ENCODE assay signal across 27 cellular contexts in the genomic region with DNA sequence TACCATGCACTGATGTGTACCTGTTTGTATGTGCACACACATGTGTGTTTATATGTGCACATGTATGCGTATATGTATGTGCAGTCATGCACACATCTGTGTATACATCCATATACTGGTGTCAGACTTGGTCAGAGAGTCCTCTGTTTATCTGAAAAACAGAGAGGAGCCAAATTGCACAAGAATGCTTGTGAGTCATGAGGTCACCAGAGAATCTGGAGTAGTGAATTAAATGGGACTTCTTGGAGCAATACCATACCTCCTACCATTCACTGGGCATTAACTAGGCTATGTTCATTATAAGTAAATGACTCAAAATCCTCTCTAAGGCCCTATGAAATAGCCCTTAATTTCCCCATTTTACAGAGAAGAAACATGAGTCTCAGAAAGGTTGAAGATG.
DNase-seq lines count a peak whose midpoint lies in the region; ATAC-seq and TF ChIP-seq lines count a peak whose summit lies in the region.
"Had no signal": no experiment of that assay in that cellular context is flagged by ENCODE, and none has a peak within 500 bp of the region (broad histone marks: within the 10 kb centered on the region; RNA-seq: fewer than 3 reads in every experiment).

No MANE protein-coding gene starts in this region.

- no peaks in the 10 kb centered on the region for H3K9me3 Mint-ChIP-seq in osteocyte (ENCODE audit: unreplicated experiment)
- H3K9me3 Mint-ChIP-seq in activated naive CD4-positive, alpha-beta T cell treated with anti-CD3 and anti-CD28 coated beads for 36 hours, result no peaks in the 10 kb centered on the region
- H3K9me3 Mint-ChIP-seq: activated T-cell treated with anti-CD3 and anti-CD28 coated beads, Interleukin-2, amount 50 U/mL, for 4 hours had no signal

- TF ChIP-seq CTCF in fibroblast of mammary gland (conservative IDR thresholded peaks at IDR 0.05; ENCODE audit: control insufficient read depth, insufficient read depth, low read depth, low read length) (no peak), osteocyte (IDR thresholded peaks at IDR 0.05) (no peak)

- H3K4me3 ChIP-seq in fibroblast of mammary gland (ENCODE audit: control insufficient read depth, low read depth, low read length), result no peak overlapping the region
- H3K4me3 ChIP-seq: heart left ventricle, left ventricle myocardium inferior, pancreas had no signal

- intact Hi-C loops in activated naive CD4-positive, alpha-beta T cell treated with anti-CD3 and anti-CD28 coated beads for 36 hours (cut with micrococcal nuclease), result no loop called here

- no peak for ATAC-seq in HG03108 (IDR thresholded peaks at IDR 0.05; ENCODE audit: unreplicated experiment)
- ATAC-seq: activated T-cell treated with anti-CD3 and anti-CD28 coated beads, Interleukin-2, amount 50 U/mL, for 4 hours; esophagus mucosa; heart left ventricle; natural killer cell treated with Interleukin-12 subunit alpha and Interleukin-12 subunit beta and Interleukin-15 and Interleukin-18, amount 100 ng/mL, for 72 hours; pancreas; sciatic nerve had no signal

- H3K27ac Mint-ChIP-seq in osteocyte (ENCODE audit: unreplicated experiment), result peak overlapping the region; percentile 62
- no peak overlapping the region for H3K27ac Mint-ChIP-seq in activated naive CD4-positive, alpha-beta T cell treated with anti-CD3 and anti-CD28 coated beads for 36 hours
- H3K27ac Mint-ChIP-seq: CD14-positive monocyte; natural killer cell treated with Interleukin-12 subunit alpha and Interleukin-12 subunit beta and Interleukin-15 and Interleukin-18, amount 100 ng/mL, for 72 hours had no signal

- no peak overlapping the region for H3K4me3 Mint-ChIP-seq in osteocyte (ENCODE audit: unreplicated experiment)
- no peak overlapping the region for H3K4me3 Mint-ChIP-seq in activated naive CD4-positive, alpha-beta T cell treated with anti-CD3 and anti-CD28 coated beads for 36 hours
- H3K4me3 Mint-ChIP-seq: activated T-cell treated with anti-CD3 and anti-CD28 coated beads, Interleukin-2, amount 50 U/mL, for 4 hours; CD14-positive monocyte; natural killer cell treated with Interleukin-12 subunit alpha and Interleukin-12 subunit beta and Interleukin-15 and Interleukin-18, amount 100 ng/mL, for 72 hours had no signal

- peaks cover 19% of the 10 kb centered on the region for H3K4me1 Mint-ChIP-seq in osteocyte (ENCODE audit: unreplicated experiment)
- H3K4me1 Mint-ChIP-seq in activated naive CD4-positive, alpha-beta T cell treated with anti-CD3 and anti-CD28 coated beads for 36 hours (ENCODE audit: low read depth), result no peaks in the 10 kb centered on the region
- H3K4me1 Mint-ChIP-seq: CD14-positive monocyte had no signal

- DNase-seq in EH (ENCODE audit: low read depth), result peak; percentile 2
- peak; percentile 0 for DNase-seq in amniotic epithelial cell (ENCODE audit: low read depth)
- DNase-seq in fibroblast of mammary gland (ENCODE audit: low read depth), result peak; percentile 60
- no peak for DNase-seq in osteocyte (ENCODE audit: extremely low spot score, unreplicated experiment)
- DNase-seq in activated naive CD4-positive, alpha-beta T cell treated with anti-CD3 and anti-CD28 coated beads for 36 hours, result no peak
- no peak for DNase-seq in anterior cingulate cortex (lab: John Stamatoyannopoulos, UW)
- DNase-seq in DMS153 (lab: John Stamatoyannopoulos, UW), result no peak
- DNase-seq: activated CD4-positive, alpha-beta T cell treated with anti-CD3 and anti-CD28 coated beads for 1 hour; activated CD8-positive, alpha-beta memory T cell treated with anti-CD3 and anti-CD28 coated beads for 24 hours; activated naive CD4-positive, alpha-beta T cell; activated T-cell treated with anti-CD3 and anti-CD28 coated beads, Interleukin-2, amount 50 U/mL, for 4 hours; effector CD8-positive, alpha-beta T cell; GF-D8; HCEC 1CT; heart left ventricle; left ventricle myocardium inferior; midbrain; NCI-H2081 treated with DMSO at 0.1 percent for 48 hours; NCI-H446; pancreas; Right ventricle myocardium superior; SW 1271 had no signal

- peaks cover 4% of the 10 kb centered on the region for H3K27me3 Mint-ChIP-seq in osteocyte (ENCODE audit: unreplicated experiment)
- no peaks in the 10 kb centered on the region for H3K27me3 Mint-ChIP-seq in activated naive CD4-positive, alpha-beta T cell treated with anti-CD3 and anti-CD28 coated beads for 36 hours (ENCODE audit: low read depth)
- H3K27me3 Mint-ChIP-seq: natural killer cell treated with Interleukin-12 subunit alpha and Interleukin-12 subunit beta and Interleukin-15 and Interleukin-18, amount 100 ng/mL, for 72 hours had no signal

- CTCF ChIA-PET in activated naive CD4-positive, alpha-beta T cell treated with anti-CD3 and anti-CD28 coated beads for 36 hours (lab: Charles Lee), result no interaction called here

- H3K36me3 Mint-ChIP-seq in osteocyte (ENCODE audit: unreplicated experiment), result no peaks in the 10 kb centered on the region
- no peaks in the 10 kb centered on the region for H3K36me3 Mint-ChIP-seq in activated naive CD4-positive, alpha-beta T cell treated with anti-CD3 and anti-CD28 coated beads for 36 hours (ENCODE audit: low read depth)
- H3K36me3 Mint-ChIP-seq: CD14-positive monocyte; natural killer cell treated with Interleukin-12 subunit alpha and Interleukin-12 subunit beta and Interleukin-15 and Interleukin-18, amount 100 ng/mL, for 72 hours had no signal

Comparison
In these comparisons a context has a peak if more than half of its experiments do, and no peak if none do; other contexts are left out.
1. DNase-seq: peak in EH (single experiment), amniotic epithelial cell (single experiment) and fibroblast of mammary gland (single experiment); none in osteocyte (single experiment), activated naive CD4-positive, alpha-beta T cell treated with anti-CD3 and anti-CD28 coated beads for 36 hours (single experiment), anterior cingulate cortex (0 of 58) and DMS153 (single experiment).